24 cellular contexts compared by ENCODE assay signal in the genomic region with DNA sequence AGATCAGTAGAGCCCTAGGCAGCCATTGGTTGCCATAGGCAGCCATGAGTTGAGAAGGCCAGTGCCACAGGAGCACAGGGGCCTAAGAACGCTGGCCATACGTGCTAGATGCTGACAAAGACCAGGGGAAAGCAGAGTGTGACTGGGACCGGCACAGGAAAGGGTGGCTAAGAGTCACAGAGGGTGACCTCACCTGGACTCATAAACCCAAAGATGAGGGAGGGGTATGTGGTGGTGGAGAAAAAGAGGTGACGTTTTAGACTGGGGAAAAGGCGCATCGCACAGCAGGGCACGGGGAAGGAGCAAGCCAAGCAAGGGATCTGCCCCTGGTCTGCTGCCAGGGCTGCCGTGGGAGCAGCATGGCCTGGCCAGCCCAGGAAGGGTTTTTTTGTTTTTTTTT.
DNase-seq lines count a peak whose midpoint lies in the region; ATAC-seq and TF ChIP-seq lines count a peak whose summit lies in the region.
"Had no signal": no experiment of that assay in that cellular context is flagged by ENCODE, and none has a peak within 500 bp of the region (broad histone marks: within the 10 kb centered on the region; RNA-seq: fewer than 3 reads in every experiment).

No MANE protein-coding gene starts in this region.

- BruUV-seq in IMR-90 (replicated peaks; lab: Mats Ljungman, UMichigan), result no TSS peak

- H3K4me1 Mint-ChIP-seq in nephron (peaks cover 46% of the 10 kb centered on the region), progenitor cell of endocrine pancreas (ENCODE audit: low read depth) (no peaks in the 10 kb centered on the region)
- H3K4me1 Mint-ChIP-seq in activated naive CD8-positive, alpha-beta T cell treated with anti-CD3 and anti-CD28 coated beads for 36 hours, result no peaks in the 10 kb centered on the region
- H3K4me1 Mint-ChIP-seq: CD8-positive, alpha-beta memory T cell had no signal

- H3K18ac ChIP-seq in IMR-90 (ENCODE audit: low read depth, low read length), result no peak overlapping the region

- H2AK9ac ChIP-seq in IMR-90 (replicated peaks; ENCODE audit: low read depth, low read length, poor library complexity), result no peak overlapping the region

- no peak for ATAC-seq in IMR-90 (ENCODE audit: low read depth)
- no peak for ATAC-seq in aorta (ENCODE audit: low FRiP score)
- ATAC-seq: HCT116 had no signal

- CTCF ChIA-PET in IMR-90 (lab: Yijun Ruan, JAX), result no interaction called here

- no peak overlapping the region for H3K56ac ChIP-seq in IMR-90 (ENCODE audit: extremely low read depth, insufficient read depth, low read length)

- peaks cover 14% of the 10 kb centered on the region for H3K9me1 ChIP-seq in IMR-90 (ENCODE audit: insufficient read depth, low read length)

- no peak overlapping the region for H3K23ac ChIP-seq in IMR-90 (ENCODE audit: low read depth, low read length)

- intact Hi-C loops in IMR-90 (cut with micrococcal nuclease) (no loop called here), aorta (cut with DNase I) (no loop called here)

- H3K4ac ChIP-seq in IMR-90 (ENCODE audit: low read depth, low read length), result peak overlapping the region; percentile 15

- no peak for TF ChIP-seq CTCF in IMR-90 (conservative IDR thresholded peaks at IDR 0.05; ENCODE audit: low read depth, low read length)
- TF ChIP-seq CTCF in nephron (IDR thresholded peaks at IDR 0.05; ENCODE audit: unreplicated experiment in 3 of 3), result no peak
- TF ChIP-seq CTCF in progenitor cell of endocrine pancreas (IDR thresholded peaks at IDR 0.05; ENCODE audit: unreplicated experiment), result no peak

- H3K4me1 ChIP-seq in IMR-90 (ENCODE audit: control insufficient read depth, insufficient read depth, low read length) (peaks cover 4% of the 10 kb centered on the region; the same call in 1 of the 2 replicates), aorta (ENCODE audit: control insufficient read depth in 1 of 2, insufficient read depth in 2 of 2, low read length in 2 of 2) (peaks cover 0 to 6% of the 10 kb centered on the region in 2 donors)
- H3K4me1 ChIP-seq: BE2C had no signal

- H3K9ac ChIP-seq in IMR-90 (ENCODE audit: low read depth, low read length), result no peak overlapping the region
- H3K9ac ChIP-seq: GM23248, KMS-11 had no signal

- H3K27me3 ChIP-seq in IMR-90 (ENCODE audit: control insufficient read depth, insufficient read depth, low read length), result no peaks in the 10 kb centered on the region
- H3K27me3 ChIP-seq in aorta (ENCODE audit: control insufficient read depth in 1 of 2, insufficient read depth in 2 of 2, low read length in 1 of 2), result no peaks in the 10 kb centered on the region
- H3K27me3 ChIP-seq: BE2C had no signal

- dilution Hi-C loops in IMR-90 (cut with HindIII; ENCODE audit: low sequenced_read_pairs, unreplicated experiment), result no loop called here

- TF ChIP-seq RAD21 in IMR-90 (IDR thresholded peaks at IDR 0.05; ENCODE audit: low read length), result no peak

- no peak overlapping the region for H3K14ac ChIP-seq in IMR-90 (replicated peaks; ENCODE audit: low read depth, low read length)

- TF ChIP-seq POLR2A in IMR-90 (IDR thresholded peaks at IDR 0.05; ENCODE audit: low read depth, low read length), result no peak

- no peak overlapping the region for H2AFZ ChIP-seq in IMR-90 (replicated peaks; ENCODE audit: low read length, poor library complexity)
- H2AFZ ChIP-seq: GM23248 had no signal

- H3K4me3 ChIP-seq in IMR-90 (ENCODE audit: insufficient read depth, low read depth, low read length) (no peak overlapping the region), aorta (ENCODE audit: low read length in 2 of 2) (no peak overlapping the region)
- H3K4me3 ChIP-seq: GM23248 had no signal

- H2AK5ac ChIP-seq in IMR-90 (ENCODE audit: low read depth, low read length), result peak overlapping the region; percentile 28; the same call in 1 of the 2 replicates

- H2BK120ac ChIP-seq in IMR-90 (ENCODE audit: low read depth, low read length), result peak overlapping the region; percentile 30; the same call in 1 of the 2 replicates

- H3K9me3 Mint-ChIP-seq in nephron, result no peaks in the 10 kb centered on the region
- H3K9me3 Mint-ChIP-seq in progenitor cell of endocrine pancreas (ENCODE audit: low read depth), result no peaks in the 10 kb centered on the region
- H3K9me3 Mint-ChIP-seq in activated naive CD8-positive, alpha-beta T cell treated with anti-CD3 and anti-CD28 coated beads for 36 hours, result no peaks in the 10 kb centered on the region
- H3K9me3 Mint-ChIP-seq: CD14-positive monocyte; CD8-positive, alpha-beta memory T cell; IgD-negative memory B cell had no signal

- H3K9me3 ChIP-seq in IMR-90 (ENCODE audit: control insufficient read depth, insufficient read depth, low read length) (no peaks in the 10 kb centered on the region), aorta (ENCODE audit: control insufficient read depth, low read length) (no peaks in the 10 kb centered on the region)
- H3K9me3 ChIP-seq: BE2C had no signal

- WGBS in IMR-90 (ENCODE audit: extremely low coverage in 2 of 2, insufficient read length in 1 of 2), 2 experiments, result 92% methylated on average over 2 of the region's 8 CpGs; no CpG with 5 or more reads in 1 of the 2 experiments
- 88 to 89% methylated on average over 8 of the region's 8 CpGs for WGBS in aorta, 2 donors

- DNase-seq in IMR-90 (no peak), progenitor cell of endocrine pancreas (ENCODE audit: low spot score, unreplicated experiment) (no peak), aorta (no peak), AG20443 (ENCODE audit: low spot score) (no peak), HuH-7.5 (ENCODE audit: low spot score) (no peak)
- DNase-seq in activated naive CD8-positive, alpha-beta T cell treated with anti-CD3 and anti-CD28 coated beads for 36 hours, result no peak
- DNase-seq: BE2C; CD8-positive, alpha-beta memory T cell; DND-41; GM23248; MM.1S; NCI-H1048; NCI-H1417; NCI-H1694; NCI-H2029 treated with DMSO at 0.1 percent for 48 hours; NCI-H2227 treated with DMSO at 0.1 percent for 48 hours; NCI-H526 treated with DMSO at 0.1 percent for 48 hours; SHP77 had no signal

- no peak overlapping the region for H4K5ac ChIP-seq in IMR-90 (ENCODE audit: low read depth, low read length)

- H3K36me3 Mint-ChIP-seq in nephron (ENCODE audit: low read depth), result no peaks in the 10 kb centered on the region
- no peaks in the 10 kb centered on the region for H3K36me3 Mint-ChIP-seq in progenitor cell of endocrine pancreas (ENCODE audit: insufficient read depth)
- peaks cover 4% of the 10 kb centered on the region for H3K36me3 Mint-ChIP-seq in activated naive CD8-positive, alpha-beta T cell treated with anti-CD3 and anti-CD28 coated beads for 36 hours

- no peak overlapping the region for H2BK5ac ChIP-seq in IMR-90 (ENCODE audit: low read depth, low read length, poor library complexity, severe bottlenecking)

- H4K91ac ChIP-seq in IMR-90 (ENCODE audit: insufficient read depth, low read depth, low read length), result no peak overlapping the region; the same call in 1 of the 2 replicates

- no peak overlapping the region for H4K8ac ChIP-seq in IMR-90 (ENCODE audit: low read depth in 2 of 2, low read length in 2 of 2)

- no peaks in the 10 kb centered on the region for H3K27me3 Mint-ChIP-seq in nephron (ENCODE audit: low read depth)
- H3K27me3 Mint-ChIP-seq in progenitor cell of endocrine pancreas, result no peaks in the 10 kb centered on the region
- no peaks in the 10 kb centered on the region for H3K27me3 Mint-ChIP-seq in activated naive CD8-positive, alpha-beta T cell treated with anti-CD3 and anti-CD28 coated beads for 36 hours
- H3K27me3 Mint-ChIP-seq: CD8-positive, alpha-beta memory T cell; IgD-negative memory B cell had no signal

- no peak overlapping the region for H3K27ac ChIP-seq in IMR-90 (ENCODE audit: insufficient read depth, low read length)
- no peak overlapping the region for H3K27ac ChIP-seq in aorta (ENCODE audit: low read depth in 1 of 2, low read length in 2 of 2)
- H3K27ac ChIP-seq: GM23248, KMS-11, RWPE1 had no signal

- no peak overlapping the region for H2BK15ac ChIP-seq in IMR-90 (ENCODE audit: low read depth, low read length)

- H3K27ac Mint-ChIP-seq in nephron (peak overlapping the region in 2 of 3 experiments; percentile 63 to 71), progenitor cell of endocrine pancreas (peak overlapping the region; percentile 77)
- H3K27ac Mint-ChIP-seq in activated naive CD8-positive, alpha-beta T cell treated with anti-CD3 and anti-CD28 coated beads for 36 hours, result no peak overlapping the region
- H3K27ac Mint-ChIP-seq: CD14-positive monocyte, IgD-negative memory B cell had no signal

- no peak overlapping the region for H2BK20ac ChIP-seq in IMR-90 (ENCODE audit: low read depth, low read length)

- peaks cover 9 to 12% of the 10 kb centered on the region in 2 experiments for H3K79me1 ChIP-seq in IMR-90 (ENCODE audit: low read depth in 1 of 2, low read length in 2 of 2)

- in situ Hi-C loops in IMR-90 (cut with MboI; ENCODE audit: low sequenced_read_pairs), result no loop called here

- no peak overlapping the region for H3K4me2 ChIP-seq in IMR-90 (ENCODE audit: low read depth, low read length)
- H3K4me2 ChIP-seq: KMS-11 had no signal

- H3K4me3 Mint-ChIP-seq in nephron (no peak overlapping the region), progenitor cell of endocrine pancreas (ENCODE audit: low read depth) (no peak overlapping the region)
- no peak overlapping the region for H3K4me3 Mint-ChIP-seq in activated naive CD8-positive, alpha-beta T cell treated with anti-CD3 and anti-CD28 coated beads for 36 hours
- H3K4me3 Mint-ChIP-seq: CD14-positive monocyte; CD8-positive, alpha-beta memory T cell; IgD-negative memory B cell had no signal

- H3K36me3 ChIP-seq in IMR-90 (ENCODE audit: control insufficient read depth, insufficient read depth, low read length) (no peaks in the 10 kb centered on the region), aorta (ENCODE audit: control insufficient read depth in 1 of 2, insufficient read depth in 2 of 2, low read length in 1 of 2) (no peaks in the 10 kb centered on the region)
- H3K36me3 ChIP-seq: BE2C had no signal

- H4K20me1 ChIP-seq in IMR-90 (ENCODE audit: insufficient read depth, low read length), result no peaks in the 10 kb centered on the region

- POLR2A ChIA-PET in IMR-90 (lab: Charles Lee; ENCODE audit: unreplicated experiment), result no interaction called here

TF ChIP-seq in IMR-90, 13 proteins besides CTCF, POLR2A, EP300 and RAD21:
- TF ChIP-seq SMC3 (IDR thresholded peaks at IDR 0.05; ENCODE audit: low read depth, low read length) (no peak), NFE2L2 (IDR thresholded peaks at IDR 0.05; ENCODE audit: low read depth, low read length) (no peak), MXI1 (IDR thresholded peaks at IDR 0.05; ENCODE audit: borderline replicate concordance, low read depth, low read length) (no peak), CEBPB (IDR thresholded peaks at IDR 0.05; ENCODE audit: low read depth, low read length) (no peak), MAZ (IDR thresholded peaks at IDR 0.05; ENCODE audit: borderline replicate concordance, low read depth, low read length) (no peak), RCOR1 (IDR thresholded peaks at IDR 0.05; ENCODE audit: insufficient replicate concordance, low read length) (no peak), RFX5 (IDR thresholded peaks at IDR 0.05; ENCODE audit: low read depth, low read length) (no peak)
TF ChIP-seq in IMR-90: peak in this region for 0.
